25 cellular contexts compared by ENCODE assay signal in the genomic region with DNA sequence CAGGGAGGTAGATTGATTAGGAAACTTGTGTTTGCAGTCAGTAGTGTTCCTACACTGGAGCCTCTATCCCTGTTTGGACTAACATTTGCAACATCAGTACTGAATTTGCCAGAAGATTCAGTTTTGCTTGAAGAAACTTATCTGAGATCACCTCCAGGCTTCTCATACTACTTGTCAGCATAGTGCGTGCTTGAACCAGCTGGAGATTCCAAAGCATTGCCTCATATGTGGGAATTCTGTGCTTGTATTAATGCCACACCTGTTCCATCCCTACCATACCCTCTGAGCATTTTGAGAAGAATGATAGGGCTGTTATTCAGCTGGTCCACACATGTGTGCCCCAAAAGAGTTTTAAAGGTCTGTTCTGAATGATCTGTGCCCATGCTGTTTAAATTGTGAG.
"Had no signal": no experiment of that assay in that cellular context is flagged by ENCODE, and none has a peak within 500 bp of the region (broad histone marks: within the 10 kb centered on the region; RNA-seq: fewer than 3 reads in every experiment).

No MANE protein-coding gene starts in this region.

- H2AFZ ChIP-seq: neural progenitor cell had no signal

- H3K27me3 ChIP-seq: brain microvascular endothelial cell, gastrocnemius medialis, neural progenitor cell, right atrium auricular region, suprapubic skin, tibial artery had no signal

- H3K36me3 Mint-ChIP-seq: activated naive CD4-positive, alpha-beta T cell treated with anti-CD3 and anti-CD28 coated beads, Interleukin-2, amount 10 ng/mL, durations not matched to agents 7 days and 5 days; naive thymus-derived CD8-positive, alpha-beta T cell; neural progenitor cell; WTC11 had no signal

- H3K4me1 ChIP-seq: neural progenitor cell, suprapubic skin had no signal

- H3K9me3 Mint-ChIP-seq: activated CD4-positive, alpha-beta memory T cell treated with anti-CD3 and anti-CD28 coated beads, Interleukin-2, amount 10 ng/mL, durations not matched to agents 7 days and 5 days; activated CD4-positive, alpha-beta T cell treated with anti-CD3 and anti-CD28 coated beads, Interleukin-2, amount 10 ng/mL, durations not matched to agents 7 days and 5 days; activated naive CD4-positive, alpha-beta T cell treated with anti-CD3 and anti-CD28 coated beads, Interleukin-2, amount 10 ng/mL, durations not matched to agents 7 days and 5 days; activated T-cell treated with anti-CD3 and anti-CD28 coated beads, Interleukin-2, amount 50 U/mL, for 24 hours; naive thymus-derived CD8-positive, alpha-beta T cell; neural progenitor cell; WTC11 had no signal

- DNase-seq: activated CD4-positive, alpha-beta memory T cell treated with anti-CD3 and anti-CD28 coated beads, Interleukin-2, amount 10 ng/mL, durations not matched to agents 7 days and 5 days; activated CD4-positive, alpha-beta T cell treated with anti-CD3 and anti-CD28 coated beads for 1 hour; activated CD4-positive, alpha-beta T cell treated with anti-CD3 and anti-CD28 coated beads, Interleukin-2, amount 10 ng/mL, durations not matched to agents 7 days and 5 days; activated CD8-positive, alpha-beta memory T cell treated with anti-CD3 and anti-CD28 coated beads, Interleukin-2, amount 50 U/mL, for 48 hours; activated gamma-delta T cell; activated naive CD4-positive, alpha-beta T cell treated with anti-CD3 and anti-CD28 coated beads, Interleukin-2, amount 10 ng/mL, durations not matched to agents 7 days and 5 days; activated T-cell treated with anti-CD3 and anti-CD28 coated beads, Interleukin-2, amount 50 U/mL, for 24 hours; amniotic stem cell; brain microvascular endothelial cell; central memory CD4-positive, alpha-beta T cell; gastrocnemius medialis; glutamatergic neuron; islet precursor cell; left cardiac atrium; left ventricle myocardium superior; naive thymus-derived CD8-positive, alpha-beta T cell; spleen; stimulated activated naive CD4-positive, alpha-beta T cell; T-helper 2 cell; tibial artery had no signal

- H3K27ac Mint-ChIP-seq: activated CD4-positive, alpha-beta memory T cell treated with anti-CD3 and anti-CD28 coated beads, Interleukin-2, amount 10 ng/mL, durations not matched to agents 7 days and 5 days; activated CD4-positive, alpha-beta T cell treated with anti-CD3 and anti-CD28 coated beads, Interleukin-2, amount 10 ng/mL, durations not matched to agents 7 days and 5 days; activated naive CD4-positive, alpha-beta T cell treated with anti-CD3 and anti-CD28 coated beads, Interleukin-2, amount 10 ng/mL, durations not matched to agents 7 days and 5 days; activated T-cell treated with anti-CD3 and anti-CD28 coated beads, Interleukin-2, amount 50 U/mL, for 24 hours; naive thymus-derived CD8-positive, alpha-beta T cell; neural progenitor cell; WTC11 had no signal

- H3K27ac ChIP-seq: brain microvascular endothelial cell, gastrocnemius medialis, neural progenitor cell, right atrium auricular region, spleen, suprapubic skin, tibial artery had no signal

- ATAC-seq: esophagus mucosa; gastrocnemius medialis; left cardiac atrium; left ventricle myocardium superior; naive thymus-derived CD8-positive, alpha-beta T cell; WTC11 had no signal

- H3K36me3 ChIP-seq: brain microvascular endothelial cell, gastrocnemius medialis, neural progenitor cell, right atrium auricular region, spleen, suprapubic skin, tibial artery had no signal

- H3K9ac ChIP-seq: neural progenitor cell had no signal

- H3K9me3 ChIP-seq: gastrocnemius medialis, right atrium auricular region, spleen, suprapubic skin, tibial artery had no signal

- H3K4me3 Mint-ChIP-seq: activated CD4-positive, alpha-beta memory T cell treated with anti-CD3 and anti-CD28 coated beads, Interleukin-2, amount 10 ng/mL, durations not matched to agents 7 days and 5 days; activated CD4-positive, alpha-beta T cell treated with anti-CD3 and anti-CD28 coated beads, Interleukin-2, amount 10 ng/mL, durations not matched to agents 7 days and 5 days; activated naive CD4-positive, alpha-beta T cell treated with anti-CD3 and anti-CD28 coated beads, Interleukin-2, amount 10 ng/mL, durations not matched to agents 7 days and 5 days; activated T-cell treated with anti-CD3 and anti-CD28 coated beads, Interleukin-2, amount 50 U/mL, for 24 hours; naive thymus-derived CD8-positive, alpha-beta T cell; neural progenitor cell; WTC11 had no signal

- H3K4me1 Mint-ChIP-seq: activated CD4-positive, alpha-beta memory T cell treated with anti-CD3 and anti-CD28 coated beads, Interleukin-2, amount 10 ng/mL, durations not matched to agents 7 days and 5 days; activated CD4-positive, alpha-beta T cell treated with anti-CD3 and anti-CD28 coated beads, Interleukin-2, amount 10 ng/mL, durations not matched to agents 7 days and 5 days; activated naive CD4-positive, alpha-beta T cell treated with anti-CD3 and anti-CD28 coated beads, Interleukin-2, amount 10 ng/mL, durations not matched to agents 7 days and 5 days; naive thymus-derived CD8-positive, alpha-beta T cell; neural progenitor cell; WTC11 had no signal

- H3K4me2 ChIP-seq: neural progenitor cell had no signal

- H3K4me3 ChIP-seq: gastrocnemius medialis, neural progenitor cell, right atrium auricular region, spleen, suprapubic skin, tibial artery had no signal
